Comparison of ENCODE assay signal across 8 cellular contexts in the genomic region with DNA sequence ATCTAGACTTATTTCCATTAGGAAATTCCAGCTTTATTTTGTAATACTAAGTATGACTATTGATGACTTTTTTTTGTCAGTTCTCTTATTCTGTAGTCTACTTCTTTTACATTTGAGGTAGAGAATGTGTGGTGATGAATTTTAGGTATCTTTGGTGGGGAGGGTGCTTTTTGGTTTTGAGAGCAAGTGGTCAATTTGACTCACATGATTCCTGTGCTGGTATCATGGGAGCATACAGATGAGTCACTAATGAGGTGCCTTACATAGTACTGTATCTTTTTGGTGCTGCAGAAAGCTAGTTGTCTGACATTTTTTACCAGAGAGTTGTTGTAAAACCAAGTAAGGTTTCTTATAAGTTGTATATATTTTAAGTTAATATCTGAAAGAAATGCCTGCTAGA. TPM values are rescaled to one million over a fixed set of nuclear protein-coding genes. Genes with fewer than 3 reads are reported as not detected.
DNase-seq lines count a peak whose midpoint lies in the region; ATAC-seq and TF ChIP-seq lines count a peak whose summit lies in the region.

No MANE protein-coding gene starts in this region.

- no peaks in the 10 kb centered on the region for H3K9me3 ChIP-seq in DOHH2 (ENCODE audit: control insufficient read depth, insufficient read depth, low read length)

- DNase-seq in GM20000 (ENCODE audit: low spot score) (peak; percentile 55), foreskin fibroblast (peak; percentile 36 to 69), middle frontal gyrus (ENCODE audit: extremely low spot score, low spot score) (no peak), retina (no peak), KG1 (lab: John Stamatoyannopoulos, UW) (no peak), cerebellum (ENCODE audit: low spot score) (no peak)

- peaks cover 46% of the 10 kb centered on the region for H3K4me1 ChIP-seq in DOHH2 (ENCODE audit: control insufficient read depth, low read length)

- peaks cover 13% of the 10 kb centered on the region for H3K36me3 ChIP-seq in DOHH2 (ENCODE audit: control insufficient read depth, low read length)

- H3K4me2 ChIP-seq in DOHH2 (ENCODE audit: low read length), result peak overlapping the region; percentile 64

- peak; percentile 81 for ATAC-seq in HG03571 (IDR thresholded peaks at IDR 0.05; ENCODE audit: unreplicated experiment)

- peaks cover 89% of the 10 kb centered on the region for H3K79me2 ChIP-seq in DOHH2 (ENCODE audit: control insufficient read depth, low read length)

- no peak overlapping the region for H3K27ac ChIP-seq in DOHH2 (ENCODE audit: low read depth, low read length)

- peaks cover 31% of the 10 kb centered on the region for H4K20me1 ChIP-seq in DOHH2 (ENCODE audit: control insufficient read depth, insufficient read depth, low read depth, low read length)

- H3K4me3 ChIP-seq in DOHH2 (ENCODE audit: low read length), result no peak overlapping the region
- H3K4me3 ChIP-seq in foreskin fibroblast (ENCODE audit: low read depth in 1 of 2, low read length in 2 of 2), result no peak overlapping the region

- H3K27me3 ChIP-seq in DOHH2 (ENCODE audit: control insufficient read depth, low read length), result no peaks in the 10 kb centered on the region

- no peak for TF ChIP-seq CTCF in DOHH2 (IDR thresholded peaks at IDR 0.05; ENCODE audit: low read depth, low read length, poor library complexity, severe bottlenecking)
- no peak for TF ChIP-seq CTCF in GM20000 (IDR thresholded peaks at IDR 0.05; ENCODE audit: extremely low read depth, missing control alignments)
- TF ChIP-seq CTCF in foreskin fibroblast (IDR thresholded peaks at IDR 0.05; ENCODE audit: low read depth, low read length), result no peak

- peaks cover 4% of the 10 kb centered on the region; the same call in 1 of the 2 replicates for H3F3A ChIP-seq in DOHH2 (ENCODE audit: control insufficient read depth, insufficient read depth)

- no peaks in the 10 kb centered on the region for H3K9me2 ChIP-seq in DOHH2 (replicated peaks; ENCODE audit: control insufficient read depth, low read length)

RNA-seq across cellular contexts. Expression of a gene that starts 35.3 kb away (rescaled TPM):
- total RNA-seq in cerebellum, result 119 TPM

Comparison
In these comparisons a context has a peak if more than half of its experiments do, and no peak if none do; other contexts are left out.
1. DNase-seq: peak in GM20000 (single experiment) and foreskin fibroblast (2 of 2); none in middle frontal gyrus (single experiment), retina (single experiment), KG1 (single experiment) and cerebellum (single experiment).